Comparison of ENCODE assay signal across 2 cellular contexts in the genomic region with DNA sequence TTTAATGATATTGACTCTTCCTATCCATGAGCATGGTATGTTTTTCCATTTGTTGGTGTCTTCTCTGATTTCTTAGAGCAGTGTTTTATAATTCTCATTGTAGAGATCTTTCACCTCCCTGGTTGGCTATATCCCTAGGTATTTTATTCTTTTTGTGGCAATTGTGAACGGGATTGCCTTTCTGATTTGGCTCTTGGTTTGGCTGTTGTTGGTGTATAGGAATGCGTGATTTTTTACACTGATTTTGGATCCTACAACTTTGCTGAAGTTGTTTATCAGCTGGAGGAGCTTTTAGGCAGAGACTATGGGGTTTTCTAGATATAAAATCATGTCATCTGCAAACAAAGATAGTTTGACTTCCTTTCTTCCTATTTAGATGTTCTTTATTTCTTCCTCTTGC. TPM values are rescaled to one million over a fixed set of nuclear protein-coding genes. Genes with fewer than 3 reads are reported as not detected.
"Had no signal": no experiment of that assay in that cellular context is flagged by ENCODE, and none has a peak within 500 bp of the region (broad histone marks: within the 10 kb centered on the region; RNA-seq: fewer than 3 reads in every experiment).

No MANE protein-coding gene starts in this region.

RNA-seq across cellular contexts. Expression of a gene that starts 33.9 kb away (rescaled TPM):
- total RNA-seq: osteocyte, smooth muscle cell had no signal
- polyA plus RNA-seq: smooth muscle cell had no signal
